Comparison of ENCODE assay signal across 8 cellular contexts in the genomic region with DNA sequence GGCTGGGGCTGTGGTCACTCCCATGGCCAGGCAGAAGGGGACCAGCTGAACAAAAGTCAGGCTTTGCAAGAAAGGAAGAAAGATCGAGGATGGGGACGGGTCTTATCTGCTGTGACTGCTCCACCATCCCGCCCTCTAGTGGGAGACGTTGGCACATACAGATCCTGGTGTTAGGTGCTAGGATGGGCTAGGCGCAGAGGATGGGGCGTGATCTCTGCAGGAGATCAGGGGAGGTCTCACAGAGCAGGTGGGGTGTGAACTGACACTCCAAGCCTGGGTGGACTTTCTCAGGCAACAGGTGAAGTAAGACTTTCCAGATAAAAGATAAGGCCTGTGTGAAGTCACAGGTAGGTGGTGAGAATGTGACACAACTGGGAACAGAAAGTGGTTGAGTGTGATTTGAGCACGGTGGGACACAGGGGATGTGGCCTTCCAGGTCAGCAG.
DNase-seq lines count a peak whose midpoint lies in the region; ATAC-seq, FAIRE-seq and TF ChIP-seq lines count a peak whose summit lies in the region.

No MANE protein-coding gene starts in this region.

- no peak overlapping the region for H3K9ac ChIP-seq in astrocyte (ENCODE audit: low read length)

- no peaks in the 10 kb centered on the region for H3K36me3 ChIP-seq in astrocyte (ENCODE audit: insufficient read depth, low read length)

- H3K4me1 Mint-ChIP-seq in astrocyte (ENCODE audit: low read depth, unreplicated experiment): peaks cover 6% of the 10 kb centered on the region

- H3K9me3 ChIP-seq in astrocyte (ENCODE audit: insufficient read depth, low read depth, low read length): peaks cover under 1% of the 10 kb centered on the region

- no peaks in the 10 kb centered on the region for H3K27me3 ChIP-seq in astrocyte (ENCODE audit: insufficient read depth, low read length)

- FAIRE-seq in astrocyte (lab: Jason Lieb, UNC): no peak

- no peak overlapping the region for H3K4me3 ChIP-seq in astrocyte (ENCODE audit: insufficient read depth, low read depth, low read length)

- ATAC-seq in HG03442 (IDR thresholded peaks at IDR 0.05; ENCODE audit: unreplicated experiment) (no peak), HG03045 (IDR thresholded peaks at IDR 0.05; ENCODE audit: unreplicated experiment) (no peak)

- no peaks in the 10 kb centered on the region for H3K4me1 ChIP-seq in astrocyte (ENCODE audit: insufficient read depth, low read length)

- H3K27ac ChIP-seq in astrocyte (ENCODE audit: low read depth, low read length): no peak overlapping the region

- no peaks in the 10 kb centered on the region for H3K27me3 Mint-ChIP-seq in astrocyte (ENCODE audit: low read depth, unreplicated experiment)

- peak; percentile 47 for TF ChIP-seq CTCF in astrocyte (IDR thresholded peaks at IDR 0.05; ENCODE audit: insufficient read depth, low read depth, low read length)

- no peak overlapping the region for H3K4me3 Mint-ChIP-seq in astrocyte (ENCODE audit: unreplicated experiment)

- H4K20me1 ChIP-seq in astrocyte (ENCODE audit: insufficient read depth, low read length): no peaks in the 10 kb centered on the region

- H3K27ac Mint-ChIP-seq in astrocyte (ENCODE audit: unreplicated experiment): no peak overlapping the region

- H3K79me2 ChIP-seq in astrocyte (ENCODE audit: insufficient read depth, low read length): no peaks in the 10 kb centered on the region

- DNase-seq in GDM1 (lab: John Stamatoyannopoulos, UW): peak; percentile 27
- peak; percentile 74 for DNase-seq in NCI-H82 (lab: John Stamatoyannopoulos, UW)
- DNase-seq in astrocyte (ENCODE audit: low read depth): no peak
- peak; percentile 34 to 41 for DNase-seq in lung microvascular endothelial cell (ENCODE audit: low read depth in 2 of 2)
- no peak for DNase-seq in NCI-H1092 treated with DMSO at 0.1 percent for 48 hours (lab: John Stamatoyannopoulos, UW)
- DNase-seq in mesenteric fat pad (ENCODE audit: low spot score): no peak

- no peaks in the 10 kb centered on the region for H3K36me3 Mint-ChIP-seq in astrocyte (ENCODE audit: low read depth, unreplicated experiment)

- no peak overlapping the region for H3K4me2 ChIP-seq in astrocyte (ENCODE audit: low read length)

- H3K9me3 Mint-ChIP-seq in astrocyte (ENCODE audit: unreplicated experiment): peaks cover 22% of the 10 kb centered on the region

- no peak overlapping the region for H2AFZ ChIP-seq in astrocyte (ENCODE audit: low read depth, low read length)

Comparison
In these comparisons a context has a peak if more than half of its experiments do, and no peak if none do; other contexts are left out.
1. DNase-seq: peak in GDM1 (single experiment), NCI-H82 (single experiment) and lung microvascular endothelial cell (2 of 2); none in astrocyte (single experiment), NCI-H1092 treated with DMSO at 0.1 percent for 48 hours (single experiment) and mesenteric fat pad (single experiment).